In the genomic region with DNA sequence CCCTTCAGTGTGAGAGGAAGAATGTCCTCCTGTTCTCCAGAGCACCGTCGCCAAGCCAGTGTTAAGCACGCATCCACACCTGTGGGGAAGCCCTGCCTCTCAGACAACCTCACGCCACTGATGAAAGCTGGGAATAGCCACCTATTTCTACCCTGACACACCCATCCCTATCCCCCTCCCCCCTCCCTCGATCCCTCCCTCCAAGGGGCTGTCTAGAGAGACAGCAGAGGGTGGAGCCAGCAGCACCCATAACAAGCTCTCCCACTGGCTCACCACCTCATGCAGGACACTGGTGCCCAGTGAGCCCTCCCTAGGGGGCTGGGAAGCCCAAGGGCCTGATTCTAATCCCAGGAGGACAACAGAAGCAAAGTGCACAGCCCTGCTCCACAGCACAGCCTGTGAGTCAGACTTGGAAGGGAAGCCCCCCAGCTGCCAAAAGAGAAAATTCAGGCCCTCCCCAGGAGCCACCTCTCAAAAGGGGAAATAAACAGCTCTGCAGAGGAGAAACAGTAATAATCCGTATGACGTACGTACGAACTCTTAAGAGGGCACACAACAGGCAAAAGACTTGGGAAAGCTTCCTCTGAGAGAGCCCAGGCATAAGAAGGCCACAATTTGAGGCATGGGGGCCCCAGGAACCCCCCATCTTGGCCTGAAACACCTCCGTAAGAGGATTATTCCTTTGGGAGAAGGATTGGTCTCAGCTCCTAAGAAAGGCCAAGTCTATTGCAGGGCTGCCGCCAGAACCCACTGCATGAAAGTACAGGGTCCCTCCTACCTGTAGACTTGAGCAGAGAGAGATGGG, we compare ENCODE assay signal across 10 cellular contexts. TPM values are rescaled to one million over a fixed set of nuclear protein-coding genes. Genes with fewer than 3 reads are reported as not detected.
DNase-seq lines count a peak whose midpoint lies in the region; ATAC-seq, FAIRE-seq and TF ChIP-seq lines count a peak whose summit lies in the region.
"Had no signal": no experiment of that assay in that cellular context is flagged by ENCODE, and none has a peak within 500 bp of the region (broad histone marks: within the 10 kb centered on the region; RNA-seq: fewer than 3 reads in every experiment).

No MANE protein-coding gene starts in this region.

- ATAC-seq in activated naive CD8-positive, alpha-beta T cell treated with anti-CD3 and anti-CD28 coated beads, Interleukin-2, amount 50 U/mL, for 24 hours: peak; percentile 35

- peak overlapping the region in 1 of 2 donors; percentile 35 for H3K4me3 ChIP-seq in muscle layer of duodenum (ENCODE audit: low read depth in 1 of 2, low read length in 2 of 2)

- H3K4me1 ChIP-seq in muscle layer of duodenum (ENCODE audit: control insufficient read depth in 1 of 2, insufficient read depth in 2 of 2, low read length in 2 of 2): peaks cover 26 to 29% of the 10 kb centered on the region in 2 donors

- peak overlapping the region; percentile 15 to 24 for H3K4me3 Mint-ChIP-seq in CD14-positive monocyte
- H3K4me3 Mint-ChIP-seq in activated naive CD8-positive, alpha-beta T cell treated with anti-CD3 and anti-CD28 coated beads, Interleukin-2, amount 50 U/mL, for 24 hours: no peak overlapping the region

- TF ChIP-seq POLR2A in H54 (IDR thresholded peaks at IDR 0.05; ENCODE audit: low read depth, low read length): no peak

- peak overlapping the region; percentile 78 for H3K27ac ChIP-seq in muscle layer of duodenum (ENCODE audit: low read length)

- FAIRE-seq in H54 (lab: Jason Lieb, UNC): no peak
- FAIRE-seq: keratinocyte had no signal

- no peak for TF ChIP-seq CTCF in CD14-positive monocyte (IDR thresholded peaks at IDR 0.05)

- H3K9me3 ChIP-seq in muscle layer of duodenum (ENCODE audit: control insufficient read depth in 1 of 2, low read length in 2 of 2): no peaks in the 10 kb centered on the region

- peaks cover 0 to 2% (median 0%) of the 10 kb centered on the region in 7 donors for H3K9me3 Mint-ChIP-seq in CD14-positive monocyte
- no peaks in the 10 kb centered on the region for H3K9me3 Mint-ChIP-seq in activated naive CD8-positive, alpha-beta T cell treated with anti-CD3 and anti-CD28 coated beads, Interleukin-2, amount 50 U/mL, for 24 hours

- no peaks in the 10 kb centered on the region for H3K27me3 ChIP-seq in muscle layer of duodenum (ENCODE audit: low read depth, low read length)

- peaks cover 20% of the 10 kb centered on the region for H3K4me1 Mint-ChIP-seq in CD14-positive monocyte
- peaks cover 40% of the 10 kb centered on the region for H3K4me1 Mint-ChIP-seq in activated naive CD8-positive, alpha-beta T cell treated with anti-CD3 and anti-CD28 coated beads, Interleukin-2, amount 50 U/mL, for 24 hours

- H3K36me3 ChIP-seq in muscle layer of duodenum (ENCODE audit: control insufficient read depth in 1 of 2, insufficient read depth in 2 of 2, low read length in 2 of 2): no peaks in the 10 kb centered on the region

- H3K27ac Mint-ChIP-seq in CD14-positive monocyte: peak overlapping the region in 1 of 7 donors; percentile 6
- H3K27ac Mint-ChIP-seq in activated naive CD8-positive, alpha-beta T cell treated with anti-CD3 and anti-CD28 coated beads, Interleukin-2, amount 50 U/mL, for 24 hours: no peak overlapping the region

- intact Hi-C loops in CD14-positive monocyte (cut with micrococcal nuclease): loop anchor here in 1 of 2 donors (10.0 kb wide), 1 partner anchor 98 kb away; no protein-coding TSS in a partner anchor

- peaks cover 0 to 7% (median 4%) of the 10 kb centered on the region in 3 donors for H3K27me3 Mint-ChIP-seq in CD14-positive monocyte (ENCODE audit: low read depth in 3 of 3)
- no peaks in the 10 kb centered on the region for H3K27me3 Mint-ChIP-seq in activated naive CD8-positive, alpha-beta T cell treated with anti-CD3 and anti-CD28 coated beads, Interleukin-2, amount 50 U/mL, for 24 hours

- peak; percentile 57 for DNase-seq in CD14-positive monocyte (ENCODE audit: low spot score)
- DNase-seq in NCI-H1436 (lab: John Stamatoyannopoulos, UW): peak; percentile 82
- DNase-seq in activated naive CD8-positive, alpha-beta T cell treated with anti-CD3 and anti-CD28 coated beads, Interleukin-2, amount 50 U/mL, for 24 hours: no peak
- no peak for DNase-seq in glomerular visceral epithelial cell (ENCODE audit: extremely low spot score)
- no peak for DNase-seq in H54 (ENCODE audit: insufficient read length, low spot score)
- DNase-seq in mesenteric fat pad (ENCODE audit: low spot score): no peak
- no peak for DNase-seq in retina
- DNase-seq: GF-D8 had no signal

- H3K36me3 Mint-ChIP-seq in CD14-positive monocyte: no peaks in the 10 kb centered on the region
- peaks cover 1% of the 10 kb centered on the region for H3K36me3 Mint-ChIP-seq in activated naive CD8-positive, alpha-beta T cell treated with anti-CD3 and anti-CD28 coated beads, Interleukin-2, amount 50 U/mL, for 24 hours (ENCODE audit: low read depth)

RNA-seq across cellular contexts. Expression of a gene that starts 7.7 kb away (rescaled TPM):
- under 1 TPM in 1 of 2 donors, not detected in 1; 0.08 TPM for polyA plus RNA-seq in CD14-positive monocyte
- total RNA-seq in mesenteric fat pad: 23.1 TPM

Comparison
In these comparisons a context has a peak if more than half of its experiments do, and no peak if none do; other contexts are left out.
1. DNase-seq: peak in CD14-positive monocyte (single experiment) and NCI-H1436 (single experiment); none in activated naive CD8-positive, alpha-beta T cell treated with anti-CD3 and anti-CD28 coated beads, Interleukin-2, amount 50 U/mL, for 24 hours (single experiment), glomerular visceral epithelial cell (single experiment), H54 (single experiment), mesenteric fat pad (single experiment) and retina (single experiment).